2 cellular contexts compared by ENCODE assay signal in the genomic region with DNA sequence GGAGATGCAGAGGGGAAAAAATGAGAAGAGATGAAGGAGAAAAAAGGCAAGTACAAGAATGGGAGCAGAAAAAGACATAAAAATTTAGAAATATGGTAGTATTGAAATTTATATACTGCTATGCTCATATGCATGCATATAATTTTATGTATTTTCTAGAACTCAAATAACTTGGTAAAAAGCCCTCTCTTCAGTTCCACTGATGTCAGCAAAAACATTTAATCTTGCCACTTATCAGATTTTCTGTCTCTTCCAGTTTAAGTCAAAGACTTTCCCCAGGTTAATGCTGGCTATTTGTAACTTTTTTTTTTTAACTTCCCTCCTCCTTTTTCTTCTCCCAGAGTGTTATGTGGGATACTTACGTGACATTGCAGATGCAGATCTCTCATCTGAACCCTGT.
TF ChIP-seq lines count a peak whose summit lies in the region.

No MANE protein-coding gene starts in this region.

TF ChIP-seq in A549, 52 proteins besides CTCF, POLR2A, EP300 and RAD21:
- TF ChIP-seq MAFK (IDR thresholded peaks at IDR 0.05; ENCODE audit: partially characterized antibody) (peak; percentile 5), GATA3 (IDR thresholded peaks at IDR 0.05; ENCODE audit: borderline replicate concordance) (no peak), MAZ (IDR thresholded peaks at IDR 0.05; ENCODE audit: borderline replicate concordance, low read depth, low read length) (no peak), POLR2AphosphoS2 (conservative IDR thresholded peaks at IDR 0.05; ENCODE audit: low read length) (no peak), BHLHE40 (IDR thresholded peaks at IDR 0.05; ENCODE audit: low read depth, low read length) (no peak), CEBPB (IDR thresholded peaks at IDR 0.05) (no peak), FOXS1 (CRISPR knock-in tag; IDR thresholded peaks at IDR 0.05) (no peak)

TF ChIP-seq in IMR-90, 13 proteins besides CTCF, POLR2A, EP300 and RAD21:
- no peak for TF ChIP-seq FOS (IDR thresholded peaks at IDR 0.05; ENCODE audit: low read depth, low read length)
- peak; percentile 55 for TF ChIP-seq MAFK (IDR thresholded peaks at IDR 0.05; ENCODE audit: low read depth, low read length)
